ENCODE assay signal across 21 cellular contexts in genomic region chr1:10779841-10780240, GRCh38. TPM values are rescaled to one million over a fixed set of nuclear protein-coding genes. Genes with fewer than 3 reads are reported as not detected.
A peak's percentile ranks its signal among the peaks of the same experiment; 100 is the strongest.
DNase-seq lines count a peak whose midpoint lies in the region; ATAC-seq and TF ChIP-seq lines count a peak whose summit lies in the region.
"Had no signal": no experiment of that assay in that cellular context is flagged by ENCODE, and none has a peak within 500 bp of the region (broad histone marks: within the 10 kb centered on the region; RNA-seq: fewer than 3 reads in every experiment).

No MANE protein-coding gene starts in this region.

- no peak for TF ChIP-seq POLR2A in body of pancreas (IDR thresholded peaks at IDR 0.05)

- CTCF ChIA-PET in Calu3 (lab: Charles Lee) = no interaction called here

- H3K27ac ChIP-seq in C4-2B (peak overlapping the region; percentile 78), body of pancreas (peak overlapping the region; percentile 10 to 53 (median 32))
- H3K27ac ChIP-seq: psoas muscle had no signal

- H3K36me3 ChIP-seq in body of pancreas (replicated peaks in 1 of 2; ENCODE audit: insufficient read depth in 1 of 2, low read depth in 2 of 2) = no peaks in the 10 kb centered on the region
- H3K36me3 ChIP-seq in mucosa of descending colon (ENCODE audit: low read depth) = no peaks in the 10 kb centered on the region
- H3K36me3 ChIP-seq in HAP-1 (replicated peaks) = no peaks in the 10 kb centered on the region

- TF ChIP-seq CTCF in C4-2B (conservative IDR thresholded peaks at IDR 0.05) (no peak), Calu3 (IDR thresholded peaks at IDR 0.05; ENCODE audit: unreplicated experiment) (no peak), body of pancreas (IDR thresholded peaks at IDR 0.05) (no peak), mucosa of descending colon (IDR thresholded peaks at IDR 0.05) (no peak)

- H3K4me1 ChIP-seq in body of pancreas (peaks cover 2% of the 10 kb centered on the region), mucosa of descending colon (ENCODE audit: low read depth) (peaks cover 30% of the 10 kb centered on the region), HAP-1 (no peaks in the 10 kb centered on the region)

- no peak for ATAC-seq in body of pancreas
- ATAC-seq in mucosa of descending colon = peak; percentile 61
- ATAC-seq in GM21529 (IDR thresholded peaks at IDR 0.05; ENCODE audit: unreplicated experiment) = no peak
- ATAC-seq: activated naive CD8-positive, alpha-beta T cell treated with anti-CD3 and anti-CD28 coated beads, Interleukin-2, amount 50 U/mL, for 24 hours; GM12878 had no signal

- H3K4me3 Mint-ChIP-seq in Calu3 (ENCODE audit: low read depth, unreplicated experiment) = no peak overlapping the region
- H3K4me3 Mint-ChIP-seq: activated naive CD8-positive, alpha-beta T cell treated with anti-CD3 and anti-CD28 coated beads, Interleukin-2, amount 50 U/mL, for 24 hours; B cell; HFFc6; T-helper 2 cell treated with Interferon-gamma antibody and Interleukin-4, amounts not matched to agents 5 μg/mL and 100 μg/mL, for 36 hours had no signal

- 57 to 75% methylated on average over 10 of the region's 10 CpGs for WGBS in body of pancreas, 2 donors

- H3K9me3 ChIP-seq in body of pancreas (no peaks in the 10 kb centered on the region), mucosa of descending colon (no peaks in the 10 kb centered on the region), HAP-1 (no peaks in the 10 kb centered on the region)
- H3K9me3 ChIP-seq: psoas muscle had no signal

- H3K27me3 ChIP-seq in body of pancreas = no peaks in the 10 kb centered on the region
- peaks cover 1% of the 10 kb centered on the region; the same call in 1 of the 2 replicates for H3K27me3 ChIP-seq in HAP-1 (ENCODE audit: low read depth)

- peak overlapping the region; percentile 45 for H3K27ac Mint-ChIP-seq in Calu3 (ENCODE audit: unreplicated experiment)
- H3K27ac Mint-ChIP-seq: activated naive CD8-positive, alpha-beta T cell treated with anti-CD3 and anti-CD28 coated beads, Interleukin-2, amount 50 U/mL, for 24 hours; B cell; HFFc6; T-helper 2 cell treated with Interferon-gamma antibody and Interleukin-4, amounts not matched to agents 5 μg/mL and 100 μg/mL, for 36 hours had no signal

- DNase-seq in Calu3 (peak; percentile 22), body of pancreas (no peak), mucosa of descending colon (peak in 2 of 3 donors; percentile 64 to 72), AG20443 (ENCODE audit: low spot score) (no peak), HAP-1 (ENCODE audit: low spot score in 2 of 2) (no peak)
- no peak for DNase-seq in stimulated activated CD4-positive, alpha-beta T cell treated with anti-CD3 and anti-CD28 coated beads, Interleukin-1b, Interleukin-23, amount 100 ng/mL, for 48 hours
- DNase-seq: activated CD4-positive, CD25-positive, alpha-beta regulatory T cell; activated naive CD8-positive, alpha-beta T cell treated with anti-CD3 and anti-CD28 coated beads, Interleukin-2, amount 50 U/mL, for 24 hours; effector CD4-positive, alpha-beta T cell; GF-D8; HFFc6; Karpas-422; mesenchymal stem cell; NCI-H1694; OCI-M1; psoas muscle had no signal

- no peaks in the 10 kb centered on the region for H3K9me3 Mint-ChIP-seq in Calu3 (ENCODE audit: low read depth, unreplicated experiment)
- H3K9me3 Mint-ChIP-seq: activated naive CD8-positive, alpha-beta T cell treated with anti-CD3 and anti-CD28 coated beads, Interleukin-2, amount 50 U/mL, for 24 hours; HFFc6; T-helper 2 cell treated with Interferon-gamma antibody and Interleukin-4, amounts not matched to agents 5 μg/mL and 100 μg/mL, for 36 hours had no signal

- H3K27me3 Mint-ChIP-seq in Calu3 (ENCODE audit: unreplicated experiment) = no peaks in the 10 kb centered on the region
- H3K27me3 Mint-ChIP-seq: activated naive CD8-positive, alpha-beta T cell treated with anti-CD3 and anti-CD28 coated beads, Interleukin-2, amount 50 U/mL, for 24 hours; B cell had no signal

- H3K4me3 ChIP-seq in body of pancreas (no peak overlapping the region), mucosa of descending colon (no peak overlapping the region), HAP-1 (no peak overlapping the region)
- H3K4me3 ChIP-seq: GM12878, psoas muscle had no signal

- intact Hi-C loops in Calu3 (cut with micrococcal nuclease; ENCODE audit: unreplicated experiment) = loop anchor here (5.0 kb wide), 1 partner anchor 48 kb away; no protein-coding TSS in a partner anchor
- intact Hi-C loops in body of pancreas (cut with DNase I) = loop anchor here (10.0 kb wide), 1 partner anchor 85 kb away; no protein-coding TSS in a partner anchor
- intact Hi-C loops in mucosa of descending colon (cut with DNase I, micrococcal nuclease) = no loop called here

- H3K4me1 Mint-ChIP-seq in Calu3 (ENCODE audit: low read depth, unreplicated experiment) = peaks cover 8% of the 10 kb centered on the region
- H3K4me1 Mint-ChIP-seq: activated naive CD8-positive, alpha-beta T cell treated with anti-CD3 and anti-CD28 coated beads, Interleukin-2, amount 50 U/mL, for 24 hours; B cell had no signal

- no peaks in the 10 kb centered on the region for H3K36me3 Mint-ChIP-seq in Calu3 (ENCODE audit: insufficient read depth, unreplicated experiment)

- in situ Hi-C loops in HAP-1 (cut with MboI; ENCODE audit: low sequenced_read_pairs) = no loop called here

- BruUV-seq in Calu3 (replicated peaks; lab: Mats Ljungman, UMichigan) = no TSS peak

RNA-seq across cellular contexts. Expression of gene CASZ1, which starts 16.6 kb away (rescaled TPM):
- total RNA-seq in Calu3 (2022) (12.6 and 16.5 TPM in 2 replicates), body of pancreas (10 to 100 TPM in 1 of 2 donors, 1 to 10 TPM in 1; 9.3 to 14.2 TPM), mucosa of descending colon (100 to 1,000 TPM in 1 of 3 donors, 10 to 100 TPM in 2; 66.5 to 110 (median 84.5) TPM)

Comparison
In these comparisons a context has a peak if more than half of its experiments do, and no peak if none do; other contexts are left out.
1. DNase-seq: peak in Calu3 (single experiment) and mucosa of descending colon (2 of 3); none in body of pancreas (0 of 4), stimulated activated CD4-positive, alpha-beta T cell treated with anti-CD3 and anti-CD28 coated beads, Interleukin-1b, Interleukin-23, amount 100 ng/mL, for 48 hours (single experiment), AG20443 (single experiment) and HAP-1 (0 of 2).
2. intact Hi-C loops: an anchor here in Calu3 (5.0 kb wide) and body of pancreas (10.0 kb wide); none called in mucosa of descending colon.